Comparison of ENCODE assay signal across 8 cellular contexts in the genomic region with DNA sequence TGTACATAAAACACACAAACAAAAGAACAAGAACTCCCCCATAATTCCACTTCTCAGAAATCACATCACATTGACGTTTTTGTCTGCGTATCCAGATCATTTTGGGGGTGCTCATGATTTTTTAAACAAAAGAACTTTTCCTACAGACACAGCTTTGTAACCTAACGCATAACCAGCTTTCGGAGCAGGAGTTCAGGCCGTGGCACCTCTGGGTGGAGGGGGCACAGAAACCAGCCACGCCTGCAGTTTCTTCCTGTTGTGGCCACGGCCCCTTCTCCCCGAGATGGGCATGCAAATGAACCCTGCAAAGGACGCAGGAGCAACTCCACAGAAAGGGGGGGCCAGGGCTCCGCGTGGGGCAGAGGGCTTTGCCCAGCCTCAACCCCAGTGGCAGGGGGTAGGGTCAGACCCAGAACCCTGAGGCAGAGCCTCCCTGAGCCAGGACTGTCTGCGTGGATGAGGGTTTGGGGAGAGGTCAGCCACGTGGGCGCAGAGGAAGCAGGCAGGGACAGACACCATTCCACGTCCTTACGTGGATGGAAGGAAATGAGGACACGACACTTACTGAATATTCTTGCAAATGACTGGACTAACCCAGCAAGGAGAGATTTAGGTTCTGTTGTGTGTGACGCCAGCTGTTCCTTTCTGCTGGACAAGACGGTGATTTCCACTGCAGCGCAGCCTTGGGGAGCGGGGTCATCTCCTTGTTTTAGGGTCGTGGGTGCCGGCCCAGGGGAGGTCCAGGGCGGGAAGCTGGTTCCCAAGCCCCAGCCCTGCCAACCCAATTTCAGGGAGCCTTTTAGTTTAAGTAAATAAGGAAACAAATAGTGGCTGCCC.
DNase-seq lines count a peak whose midpoint lies in the region; ATAC-seq and TF ChIP-seq lines count a peak whose summit lies in the region.

No MANE protein-coding gene starts in this region.

- no peaks in the 10 kb centered on the region for H3K9me3 ChIP-seq in Panc1 (ENCODE audit: control insufficient read depth, insufficient read depth, low read depth, low read length)
- no peaks in the 10 kb centered on the region for H3K9me3 ChIP-seq in colonic mucosa

- no peak for ATAC-seq in Panc1
- no peak for ATAC-seq in sciatic nerve
- no peak for ATAC-seq in GM21619 (IDR thresholded peaks at IDR 0.05; ENCODE audit: unreplicated experiment)

- in situ Hi-C loops in Panc1 (cut with HindIII; ENCODE audit: low pct_unique_long_range_greater_than_20kb, low sequenced_read_pairs) = no loop called here

- POLR2A ChIA-PET in Panc1 (lab: Charles Lee) = no interaction called here

- H3K27ac ChIP-seq in Panc1 (ENCODE audit: low read length) (peak overlapping the region; percentile 98), colonic mucosa (peak overlapping the region; percentile 89)

- peak; percentile 77 for DNase-seq in activated CD8-positive, alpha-beta memory T cell treated with anti-CD3 and anti-CD28 coated beads for 24 hours
- DNase-seq in activated CD8-positive, alpha-beta memory T cell treated with anti-CD3 and anti-CD28 coated beads, Interleukin-2, amount 50 U/mL, for 48 hours = no peak
- DNase-seq in Panc1 (ENCODE audit: low read depth, low spot score) (no peak), colonic mucosa (no peak), sciatic nerve (ENCODE audit: low spot score) (peak; percentile 64), NCI-H1930 (lab: John Stamatoyannopoulos, UW) (no peak), NCI-H2227 treated with DMSO at 0.1 percent for 48 hours (lab: John Stamatoyannopoulos, UW) (no peak)

- no peaks in the 10 kb centered on the region for H3K36me3 ChIP-seq in Panc1 (ENCODE audit: control insufficient read depth, insufficient read depth, low read length)
- H3K36me3 ChIP-seq in colonic mucosa = no peaks in the 10 kb centered on the region

- TF ChIP-seq CTCF in Panc1 (IDR thresholded peaks at IDR 0.05) (no peak), colonic mucosa (IDR thresholded peaks at IDR 0.05) (no peak)

- intact Hi-C loops in Panc1 (cut with micrococcal nuclease; ENCODE audit: unreplicated experiment) = loop anchor here (5.0 kb wide), 1 partner anchor 34 kb away; no protein-coding TSS in a partner anchor
- intact Hi-C loops in colonic mucosa (cut with DNase I) = no loop called here
- intact Hi-C loops in sciatic nerve (cut with DNase I) = no loop called here

- H3K27me3 ChIP-seq in Panc1 (ENCODE audit: control insufficient read depth, insufficient read depth, low read length) (no peaks in the 10 kb centered on the region), colonic mucosa (no peaks in the 10 kb centered on the region)

- H3K4me1 ChIP-seq in Panc1 (ENCODE audit: control insufficient read depth, insufficient read depth, low read length) (peaks cover 53% of the 10 kb centered on the region), colonic mucosa (peaks cover 14% of the 10 kb centered on the region)

- H3K4me3 ChIP-seq in Panc1 (ENCODE audit: low read depth in 2 of 2, low read length in 2 of 2) (no peak overlapping the region), colonic mucosa (no peak overlapping the region)

- BruUV-seq in Panc1 (replicated peaks; lab: Mats Ljungman, UMichigan) = no TSS peak

- peak overlapping the region; percentile 26 to 46 for H3K9ac ChIP-seq in colonic mucosa (ENCODE audit: low read depth in 2 of 2, low read length in 2 of 2)

- CTCF ChIA-PET in Panc1 (lab: Charles Lee) = no interaction called here

Comparison
In these comparisons a context has a peak if more than half of its experiments do, and no peak if none do; other contexts are left out.
1. DNase-seq: peak in activated CD8-positive, alpha-beta memory T cell treated with anti-CD3 and anti-CD28 coated beads for 24 hours (single experiment) and sciatic nerve (single experiment); none in activated CD8-positive, alpha-beta memory T cell treated with anti-CD3 and anti-CD28 coated beads, Interleukin-2, amount 50 U/mL, for 48 hours (single experiment), Panc1 (single experiment), colonic mucosa (single experiment), NCI-H1930 (0 of 2) and NCI-H2227 treated with DMSO at 0.1 percent for 48 hours (single experiment).